Comparison of ENCODE assay signal across 21 cellular contexts in the genomic region with DNA sequence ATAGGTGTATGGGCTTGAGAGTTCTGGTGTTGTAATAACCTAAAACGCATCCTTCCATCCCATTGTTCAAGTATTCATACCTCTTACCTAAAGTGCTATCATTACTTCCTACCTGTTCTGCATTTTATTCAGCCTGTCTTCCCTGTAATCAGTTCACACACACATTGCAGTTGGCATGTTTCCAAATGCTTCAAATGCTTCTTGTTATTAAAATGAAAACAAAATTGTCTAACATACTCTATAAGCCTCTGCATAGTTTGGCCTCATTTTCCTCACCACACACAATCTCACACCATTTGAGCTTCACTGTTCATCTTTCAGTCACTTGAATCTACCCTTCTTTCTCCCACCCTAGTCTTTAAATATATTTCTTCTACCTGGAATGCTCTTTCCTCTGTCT.
"Had no signal": no experiment of that assay in that cellular context is flagged by ENCODE, and none has a peak within 500 bp of the region (broad histone marks: within the 10 kb centered on the region; RNA-seq: fewer than 3 reads in every experiment).

No MANE protein-coding gene starts in this region.

- H3K4me3 ChIP-seq: adrenal gland, ascending aorta, esophagus muscularis mucosa, left lung, lower lobe of right lung, skin epidermis, testis, transverse colon had no signal

- H3K9me3 ChIP-seq: adrenal gland, ascending aorta, esophagus muscularis mucosa, left lung, lower lobe of right lung, neutrophil, testis, transverse colon had no signal

- H3K27me3 ChIP-seq: adrenal gland, ascending aorta, esophagus muscularis mucosa, left lung, neutrophil, testis, transverse colon had no signal

- H3K36me3 ChIP-seq: adrenal gland, ascending aorta, esophagus muscularis mucosa, left lung, lower lobe of right lung, neutrophil, transverse colon had no signal

- H3K27ac ChIP-seq: adrenal gland, ascending aorta, esophagus muscularis mucosa, left lung, lower lobe of right lung, neutrophil, skin epidermis, testis, transverse colon had no signal

- DNase-seq: activated CD4-positive, alpha-beta T cell treated with anti-CD3 and anti-CD28 coated beads for 4 hours; activated CD4-positive, alpha-beta T cell treated with anti-CD3 and anti-CD28 coated beads, Interleukin-2, amount 50 U/mL, for 4 hours; activated CD4-positive, CD25-positive, alpha-beta regulatory T cell; activated naive CD4-positive, alpha-beta T cell treated with Interleukin-2 at 50 U/mL for 16 hours; activated T-cell treated with anti-CD3 and anti-CD28 coated beads for 4 hours; activated T-cell treated with anti-CD3 and anti-CD28 coated beads, Interleukin-2, amount 50 U/mL, for 72 hours; adrenal gland; central memory CD4-positive, alpha-beta T cell; left lung; lower lobe of right lung; naive B cell; nephron progenitor cell; stimulated activated CD4-positive, alpha-beta T cell treated with anti-CD3 and anti-CD28 coated beads, Interleukin-12 subunit alpha, Interleukin-12 subunit beta, amount 100 ng/mL, for 4 hours; stimulated activated CD4-positive, alpha-beta T cell treated with anti-CD3 and anti-CD28 coated beads, Interleukin-4, amount 100 ng/mL, for 1 hour; stimulated activated naive CD8-positive, alpha-beta T cell treated with anti-CD3 and anti-CD28 coated beads, Interleukin-15, Interleukin-2, amounts not matched to agents 100 U/mL and 50 U/mL, for 24 hours; testis; transverse colon had no signal
